Comparison of ENCODE assay signal across 8 cellular contexts in genomic region chr3:32401141-32401540, GRCh38. TPM values are rescaled to one million over a fixed set of nuclear protein-coding genes. Genes with fewer than 3 reads are reported as not detected.
DNase-seq lines count a peak whose midpoint lies in the region; ATAC-seq and TF ChIP-seq lines count a peak whose summit lies in the region.

No MANE protein-coding gene starts in this region.

- H3K27me3 Mint-ChIP-seq in CD8-positive, alpha-beta memory T cell: no peaks in the 10 kb centered on the region
- H3K27me3 Mint-ChIP-seq in mesothelial cell of epicardium (ENCODE audit: low read depth): no peaks in the 10 kb centered on the region

- peak overlapping the region; percentile 84 to 98 (median 91) for H3K4me3 Mint-ChIP-seq in CD8-positive, alpha-beta memory T cell
- peak overlapping the region; percentile 66 for H3K4me3 Mint-ChIP-seq in mesothelial cell of epicardium

- peaks cover 0 to 20% (median 2%) of the 10 kb centered on the region in 3 donors for H3K36me3 Mint-ChIP-seq in CD8-positive, alpha-beta memory T cell
- no peaks in the 10 kb centered on the region for H3K36me3 Mint-ChIP-seq in mesothelial cell of epicardium

- intact Hi-C loops in mammary epithelial cell (cut with micrococcal nuclease): loop anchor here (1.0 kb wide), 2 partner anchors 8 to 67 kb away; no protein-coding TSS in a partner anchor

- H3K4me3 ChIP-seq in CD8-positive, alpha-beta memory T cell (ENCODE audit: low read length): peak overlapping the region; percentile 67
- H3K4me3 ChIP-seq in mammary epithelial cell (replicated peaks in 1 of 3; ENCODE audit: insufficient read depth in 1 of 3, low read depth in 2 of 3, low read length in 3 of 3): peak overlapping the region; percentile 37 to 45 (median 40)

- TF ChIP-seq CTCF in mammary epithelial cell (conservative IDR thresholded peaks at IDR 0.05 in 1 of 2, IDR thresholded peaks at IDR 0.05 in 1 of 2; ENCODE audit: extremely low read depth in 1 of 2, insufficient read depth in 1 of 2, low read depth in 1 of 2, low read length in 2 of 2): no peak
- no peak for TF ChIP-seq CTCF in mesothelial cell of epicardium (IDR thresholded peaks at IDR 0.05; ENCODE audit: unreplicated experiment)

- POLR2A ChIA-PET in CD8-positive, alpha-beta memory T cell (lab: Charles Lee): interaction anchor here (0.6 to 1.2 kb wide), 2 partner anchors 10 to 66 kb away, joined by 3 to 9 read pairs; partner anchors contain the start of gene CMTM7

- CTCF ChIA-PET in CD8-positive, alpha-beta memory T cell (lab: Charles Lee): interaction anchor here (0.7 to 17.3 kb wide), 6 partner anchors 8 to 67 kb away, joined by 3 to 160 read pairs (median 5); no protein-coding TSS in a partner anchor
- CTCF ChIA-PET in mammary epithelial cell (lab: Charles Lee; ENCODE audit: low non-redundant PET): no interaction called here

- no peaks in the 10 kb centered on the region for H3K36me3 ChIP-seq in CD8-positive, alpha-beta memory T cell (ENCODE audit: insufficient read depth, low read length)
- H3K36me3 ChIP-seq in mammary epithelial cell (ENCODE audit: insufficient read depth, low read length): no peaks in the 10 kb centered on the region

- no TSS peak for BruUV-seq in mammary epithelial cell (replicated peaks; lab: Mats Ljungman, UMichigan)

- H3K9me3 Mint-ChIP-seq in CD8-positive, alpha-beta memory T cell: no peaks in the 10 kb centered on the region
- H3K9me3 Mint-ChIP-seq in mesothelial cell of epicardium: no peaks in the 10 kb centered on the region

- peaks cover 47% of the 10 kb centered on the region for H3K4me1 ChIP-seq in CD8-positive, alpha-beta memory T cell (ENCODE audit: insufficient read depth, low read length)
- peaks cover 56% of the 10 kb centered on the region for H3K4me1 ChIP-seq in mammary epithelial cell (ENCODE audit: insufficient read depth, low read length)

- peak overlapping the region; percentile 86 for H3K4me2 ChIP-seq in mammary epithelial cell (ENCODE audit: insufficient read depth, low read depth, low read length)

- in situ Hi-C loops in mammary epithelial cell (cut with MboI; ENCODE audit: low sequenced_read_pairs in 2 of 2): loop anchor here in 1 of 2 donors (10.0 kb wide), 1 partner anchor 54 kb away; no protein-coding TSS in a partner anchor

- peaks cover 97% of the 10 kb centered on the region for H3K79me2 ChIP-seq in mammary epithelial cell (ENCODE audit: insufficient read depth, low read length)

- H3K27ac Mint-ChIP-seq in CD8-positive, alpha-beta memory T cell: peak overlapping the region; percentile 93 to 99 (median 96)
- H3K27ac Mint-ChIP-seq in mesothelial cell of epicardium: peak overlapping the region; percentile 95

- H4K20me1 ChIP-seq in mammary epithelial cell (ENCODE audit: insufficient read depth, low read length): no peaks in the 10 kb centered on the region

- ATAC-seq in HG03175 (IDR thresholded peaks at IDR 0.05; ENCODE audit: unreplicated experiment): peak; percentile 8

- peak overlapping the region; percentile 52 for H2AFZ ChIP-seq in mammary epithelial cell (ENCODE audit: low read depth, low read length)

- H3K4me1 Mint-ChIP-seq in CD8-positive, alpha-beta memory T cell: peaks cover 52 to 90% (median 66%) of the 10 kb centered on the region in 3 donors
- peaks cover 23% of the 10 kb centered on the region for H3K4me1 Mint-ChIP-seq in mesothelial cell of epicardium

- no peaks in the 10 kb centered on the region for H3K9me3 ChIP-seq in CD8-positive, alpha-beta memory T cell (ENCODE audit: low read length)
- H3K9me3 ChIP-seq in mammary epithelial cell (replicated peaks; ENCODE audit: insufficient read depth, low read length): no peaks in the 10 kb centered on the region

- peak overlapping the region; percentile 56 for H3K9ac ChIP-seq in mammary epithelial cell (ENCODE audit: insufficient read depth, low read length)

- no peak for DNase-seq in CD8-positive, alpha-beta memory T cell
- DNase-seq in mammary epithelial cell: peak; percentile 54
- no peak for DNase-seq in mesothelial cell of epicardium (ENCODE audit: low spot score in 2 of 2, unreplicated experiment in 2 of 2)
- no peak for DNase-seq in RPMI8226
- DNase-seq in NCI-H524 treated with DMSO at 0.1 percent for 48 hours (lab: John Stamatoyannopoulos, UW): no peak
- no peak for DNase-seq in dedifferentiated amniotic fluid mesenchymal stem cell (ENCODE audit: extremely low spot score)
- DNase-seq in retina: no peak

- WGBS in mammary epithelial cell (ENCODE audit: low coverage, missing lambda C conversion rate): 2% methylated on average over 7 of the region's 12 CpGs

- dilution Hi-C loops in mammary epithelial cell (cut with HindIII; ENCODE audit: low sequenced_read_pairs): no loop called here

- H3K27ac ChIP-seq in CD8-positive, alpha-beta memory T cell (ENCODE audit: low read depth, low read length): peak overlapping the region; percentile 73
- peak overlapping the region; percentile 66 for H3K27ac ChIP-seq in mammary epithelial cell (ENCODE audit: insufficient read depth, low read depth, low read length)

- H3K27me3 ChIP-seq in CD8-positive, alpha-beta memory T cell (ENCODE audit: insufficient read depth, low read length, poor library complexity, severe bottlenecking): no peaks in the 10 kb centered on the region
- H3K27me3 ChIP-seq in mammary epithelial cell (ENCODE audit: insufficient read depth, low read length): no peaks in the 10 kb centered on the region

RNA-seq across cellular contexts. Expression of gene CMTM7, which starts 9.5 kb away (rescaled TPM):
- 10 to 100 TPM; 33.5 to 39.4 TPM for total RNA-seq in CD8-positive, alpha-beta memory T cell
- 113 TPM for polyA plus RNA-seq in CD8-positive, alpha-beta memory T cell
- 10 to 100 TPM; 35.8 to 62.1 TPM for total RNA-seq in mammary epithelial cell
- 78.0 TPM for polyA plus RNA-seq in mammary epithelial cell
- polyA minus RNA-seq in mammary epithelial cell: 105 TPM
- total RNA-seq in mesothelial cell of epicardium: 14.2 to 18.0 TPM (median 16.6 TPM) in 3 replicates
